ENCODE assay signal across 8 cellular contexts in genomic region chr19:41299046-41299754, GRCh38. TPM values are rescaled to one million over a fixed set of nuclear protein-coding genes. Genes with fewer than 3 reads are reported as not detected.
DNase-seq lines count a peak whose midpoint lies in the region; ATAC-seq, FAIRE-seq and TF ChIP-seq lines count a peak whose summit lies in the region.
"Had no signal": no experiment of that assay in that cellular context is flagged by ENCODE, and none has a peak within 500 bp of the region (broad histone marks: within the 10 kb centered on the region; RNA-seq: fewer than 3 reads in every experiment).

No MANE protein-coding gene starts in this region.

- H3K4me1 Mint-ChIP-seq in HFFc6 (ENCODE audit: low read depth): peaks cover 56% of the 10 kb centered on the region
- H3K4me1 Mint-ChIP-seq in activated naive CD8-positive, alpha-beta T cell treated with anti-CD3 and anti-CD28 coated beads, Interleukin-2, amount 10 ng/mL, durations not matched to agents 7 days and 5 days: peaks cover 84% of the 10 kb centered on the region
- H3K4me1 Mint-ChIP-seq in stimulated activated naive B cell treated with anti-CD40 and anti-IgM and Interleukin-4, amounts not matched to agents 10 μg/mL and 1 μg/mL and 100 μg/mL, for 72 hours: peaks cover 46 to 77% of the 10 kb centered on the region in 2 donors

- DNase-seq in HFFc6: no peak
- DNase-seq in activated naive CD8-positive, alpha-beta T cell treated with anti-CD3 and anti-CD28 coated beads, Interleukin-2, amount 10 ng/mL, durations not matched to agents 7 days and 5 days: no peak
- no peak for DNase-seq in kidney
- no peak for DNase-seq in stimulated activated naive B cell treated with anti-CD40 and anti-IgM and Interleukin-4, amounts not matched to agents 10 μg/mL and 1 μg/mL and 100 μg/mL, for 72 hours
- DNase-seq in NCI-H1436 treated with DMSO at 0.1 percent for 48 hours (lab: John Stamatoyannopoulos, UW): no peak

- H3K4me3 Mint-ChIP-seq in HFFc6: peak overlapping the region; percentile 49; the same call in 1 of the 2 replicates
- H3K4me3 Mint-ChIP-seq in activated naive CD8-positive, alpha-beta T cell treated with anti-CD3 and anti-CD28 coated beads, Interleukin-2, amount 10 ng/mL, durations not matched to agents 7 days and 5 days: no peak overlapping the region
- no peak overlapping the region for H3K4me3 Mint-ChIP-seq in stimulated activated naive B cell treated with anti-CD40 and anti-IgM and Interleukin-4, amounts not matched to agents 10 μg/mL and 1 μg/mL and 100 μg/mL, for 72 hours

- peaks cover 71% of the 10 kb centered on the region for H3K36me3 Mint-ChIP-seq in HFFc6 (ENCODE audit: low read depth)
- peaks cover 51% of the 10 kb centered on the region for H3K36me3 Mint-ChIP-seq in activated naive CD8-positive, alpha-beta T cell treated with anti-CD3 and anti-CD28 coated beads, Interleukin-2, amount 10 ng/mL, durations not matched to agents 7 days and 5 days
- H3K36me3 Mint-ChIP-seq in stimulated activated naive B cell treated with anti-CD40 and anti-IgM and Interleukin-4, amounts not matched to agents 10 μg/mL and 1 μg/mL and 100 μg/mL, for 72 hours: peaks cover 67 to 79% of the 10 kb centered on the region in 2 donors

- no peak overlapping the region for H3K4me3 ChIP-seq in kidney (ENCODE audit: low read length in 2 of 2)

- no peak for TF ChIP-seq CTCF in HFFc6 (IDR thresholded peaks at IDR 0.05)
- no peak for TF ChIP-seq CTCF in kidney (IDR thresholded peaks at IDR 0.05; ENCODE audit: borderline replicate concordance, extremely low read depth, insufficient read depth)

- ATAC-seq in activated naive CD8-positive, alpha-beta T cell treated with anti-CD3 and anti-CD28 coated beads, Interleukin-2, amount 10 ng/mL, durations not matched to agents 7 days and 5 days (ENCODE audit: low read depth): no peak
- ATAC-seq in stimulated activated naive B cell treated with anti-CD40 and anti-IgM and Interleukin-4, amounts not matched to agents 10 μg/mL and 1 μg/mL and 100 μg/mL, for 72 hours (replicated peaks): no peak
- ATAC-seq in HG03439 (IDR thresholded peaks at IDR 0.05; ENCODE audit: unreplicated experiment) (no peak), HG03342 (IDR thresholded peaks at IDR 0.05; ENCODE audit: unreplicated experiment) (no peak)

- H3K27ac Mint-ChIP-seq in HFFc6: peak overlapping the region; percentile 98
- peak overlapping the region; percentile 81 for H3K27ac Mint-ChIP-seq in activated naive CD8-positive, alpha-beta T cell treated with anti-CD3 and anti-CD28 coated beads, Interleukin-2, amount 10 ng/mL, durations not matched to agents 7 days and 5 days
- peak overlapping the region; percentile 93 for H3K27ac Mint-ChIP-seq in stimulated activated naive B cell treated with anti-CD40 and anti-IgM and Interleukin-4, amounts not matched to agents 10 μg/mL and 1 μg/mL and 100 μg/mL, for 72 hours

- no peaks in the 10 kb centered on the region for H3K9me3 Mint-ChIP-seq in HFFc6
- no peaks in the 10 kb centered on the region for H3K9me3 Mint-ChIP-seq in activated naive CD8-positive, alpha-beta T cell treated with anti-CD3 and anti-CD28 coated beads, Interleukin-2, amount 10 ng/mL, durations not matched to agents 7 days and 5 days
- no peaks in the 10 kb centered on the region for H3K9me3 Mint-ChIP-seq in stimulated activated naive B cell treated with anti-CD40 and anti-IgM and Interleukin-4, amounts not matched to agents 10 μg/mL and 1 μg/mL and 100 μg/mL, for 72 hours

- H3K27ac ChIP-seq in kidney (ENCODE audit: low read depth in 2 of 2, low read length in 2 of 2): peak overlapping the region; percentile 26 to 35

- H3K9me3 ChIP-seq in kidney (ENCODE audit: control insufficient read depth in 1 of 2, low read length in 2 of 2): no peaks in the 10 kb centered on the region

- peaks cover 12% of the 10 kb centered on the region for H3K27me3 Mint-ChIP-seq in HFFc6 (ENCODE audit: insufficient read depth)
- no peaks in the 10 kb centered on the region for H3K27me3 Mint-ChIP-seq in activated naive CD8-positive, alpha-beta T cell treated with anti-CD3 and anti-CD28 coated beads, Interleukin-2, amount 10 ng/mL, durations not matched to agents 7 days and 5 days
- H3K27me3 Mint-ChIP-seq in stimulated activated naive B cell treated with anti-CD40 and anti-IgM and Interleukin-4, amounts not matched to agents 10 μg/mL and 1 μg/mL and 100 μg/mL, for 72 hours: no peaks in the 10 kb centered on the region

- H3K36me3 ChIP-seq in kidney (ENCODE audit: control insufficient read depth in 1 of 2, insufficient read depth in 2 of 2, low read length in 2 of 2): peaks cover 76 to 86% of the 10 kb centered on the region in 2 donors

- no peak overlapping the region for H3K9ac ChIP-seq in kidney (ENCODE audit: low read length in 2 of 2)

- intact Hi-C loops in kidney (cut with DNase I): no loop called here

- FAIRE-seq in kidney (lab: Jason Lieb, UNC): no peak
- FAIRE-seq: TTC549 had no signal

- POLR2A ChIA-PET in activated naive CD8-positive, alpha-beta T cell treated with anti-CD3 and anti-CD28 coated beads, Interleukin-2, amount 10 ng/mL, durations not matched to agents 7 days and 5 days (lab: Charles Lee): interaction anchor here (0.6 to 14.7 kb wide), 4 partner anchors 9 to 53 kb away, joined by 3 to 195 read pairs (median 10); partner anchors contain the start of gene HNRNPUL1

- peaks cover 4 to 20% of the 10 kb centered on the region in 2 donors for H3K4me1 ChIP-seq in kidney (ENCODE audit: control insufficient read depth in 1 of 2, insufficient read depth in 1 of 2, low read depth in 1 of 2, low read length in 2 of 2)

RNA-seq across cellular contexts. Expression of gene CCDC97, which starts 10.8 kb away (rescaled TPM):
- total RNA-seq in HFFc6 (2021; fragmentation: NEBNext Ultra II Directional; extraction: Animal tissue kit (Norgen Biotek cat#: 25700)): 10 to 100 TPM; 15.4 to 19.1 (median 16.8) TPM
- total RNA-seq in activated naive CD8-positive, alpha-beta T cell treated with anti-CD3 and anti-CD28 coated beads, Interleukin-2, amount 10 ng/mL, durations not matched to agents 7 days and 5 days: 10 to 100 TPM; 37.8 to 40.8 TPM
- 28.1 TPM for total RNA-seq in kidney
- 9.8 TPM for polyA plus RNA-seq in kidney (ENCODE audit: insufficient read depth, low read depth, low replicate concordance)

RNA-seq across cellular contexts. Expression of gene HNRNPUL1, which starts 35.0 kb away (rescaled TPM):
- 100 to 1,000 TPM; 176 to 245 (median 234) TPM for total RNA-seq in HFFc6 (2021; fragmentation: NEBNext Ultra II Directional; extraction: Animal tissue kit (Norgen Biotek cat#: 25700))
- total RNA-seq in activated naive CD8-positive, alpha-beta T cell treated with anti-CD3 and anti-CD28 coated beads, Interleukin-2, amount 10 ng/mL, durations not matched to agents 7 days and 5 days: 100 to 1,000 TPM; 301 to 333 TPM
- 182 TPM for total RNA-seq in kidney
- polyA plus RNA-seq in kidney (ENCODE audit: insufficient read depth, low read depth, low replicate concordance): 51.0 TPM

RNA-seq across cellular contexts. Expression of gene TGFB1, which starts 54.5 kb away (rescaled TPM):
- 100 to 1,000 TPM; 150 to 163 (median 158) TPM for total RNA-seq in HFFc6 (2021; fragmentation: NEBNext Ultra II Directional; extraction: Animal tissue kit (Norgen Biotek cat#: 25700))
- total RNA-seq in activated naive CD8-positive, alpha-beta T cell treated with anti-CD3 and anti-CD28 coated beads, Interleukin-2, amount 10 ng/mL, durations not matched to agents 7 days and 5 days: 100 to 1,000 TPM; 172 to 179 TPM
- total RNA-seq in kidney: 48.0 TPM
- 19.1 TPM for polyA plus RNA-seq in kidney (ENCODE audit: insufficient read depth, low read depth, low replicate concordance)
